In the genomic region with DNA sequence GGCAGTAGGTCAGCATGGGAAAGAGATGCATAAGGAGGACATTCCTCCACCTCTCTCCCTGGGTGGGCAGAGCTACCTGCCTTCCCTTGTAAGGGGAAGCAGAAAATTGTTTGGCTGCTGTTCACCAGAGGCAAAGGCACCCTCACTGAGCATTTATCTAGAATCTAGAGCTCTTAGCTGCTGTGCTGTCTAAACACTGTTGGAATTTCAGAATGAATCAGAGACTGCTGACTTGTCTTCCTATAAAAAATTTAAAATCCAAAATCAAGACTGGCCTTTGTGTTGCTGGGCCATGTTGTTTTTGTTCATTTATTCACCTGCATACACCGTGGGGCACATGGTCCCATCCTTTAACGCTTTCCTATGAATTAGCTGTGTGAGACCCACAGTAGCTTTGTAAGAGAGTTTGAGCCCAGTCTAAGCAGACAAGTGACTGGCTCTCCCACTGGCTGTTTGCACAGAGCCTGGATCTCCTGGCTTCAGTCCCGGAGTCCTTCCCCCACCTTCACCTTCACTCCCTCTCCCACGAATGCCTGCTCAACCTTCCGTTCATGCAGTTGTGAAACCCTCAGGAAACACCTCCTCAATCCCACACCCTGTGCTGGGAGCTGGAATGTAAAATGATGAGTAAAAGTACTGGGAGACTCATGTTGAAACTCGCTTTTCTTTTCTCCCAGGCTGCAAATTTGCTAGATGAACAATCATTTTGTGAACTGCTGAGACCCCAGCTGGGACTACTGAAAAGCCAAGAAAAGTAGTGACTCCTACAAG, we compare ENCODE assay signal across 16 cellular contexts.
DNase-seq lines count a peak whose midpoint lies in the region; ATAC-seq, FAIRE-seq and TF ChIP-seq lines count a peak whose summit lies in the region.
"Had no signal": no experiment of that assay in that cellular context is flagged by ENCODE, and none has a peak within 500 bp of the region (broad histone marks: within the 10 kb centered on the region; RNA-seq: fewer than 3 reads in every experiment).

No MANE protein-coding gene starts in this region.

- TF ChIP-seq CTCF in lung (IDR thresholded peaks at IDR 0.05; ENCODE audit: control extremely low read depth, extremely low read depth) (no peak), glutamatergic neuron (IDR thresholded peaks at IDR 0.05; ENCODE audit: partially characterized antibody, unreplicated experiment) (no peak)

- 0 out of 2 replicates have a peak overlapping the region, but pooled peaks have one; percentile 0 for H3K4me3 ChIP-seq in ACC112 (ENCODE audit: low read depth, low read length)
- H3K4me3 ChIP-seq in lung = no peak overlapping the region
- H3K4me3 ChIP-seq: BLaER1, tibial nerve had no signal

- H3K9me3 Mint-ChIP-seq in glutamatergic neuron (ENCODE audit: unreplicated experiment) = no peaks in the 10 kb centered on the region

- no peak for FAIRE-seq in HTR-8/SVneo (lab: Jason Lieb, UNC)
- FAIRE-seq: GM19239 had no signal

- H3K36me3 ChIP-seq in ACC112 (ENCODE audit: insufficient read depth, low read length) (no peaks in the 10 kb centered on the region), lung (ENCODE audit: control insufficient read depth in 2 of 2, insufficient read depth in 2 of 2, low read length in 2 of 2) (no peaks in the 10 kb centered on the region)
- H3K36me3 ChIP-seq: BLaER1, neutrophil, tibial nerve, WERI-Rb-1 had no signal

- DNase-seq in HTR-8/SVneo (ENCODE audit: insufficient read length, low spot score) (peak; percentile 61), caudate nucleus (lab: John Stamatoyannopoulos, UW) (peak in 39 of 61 donors; percentile 22 to 90 (median 56)), lung (ENCODE audit: low spot score) (no peak), LoVo (ENCODE audit: low spot score) (no peak), glutamatergic neuron (no peak), T-helper 1 cell (no peak)
- DNase-seq: effector CD8-positive, alpha-beta T cell; NCI-H1694; RPMI8226; WERI-Rb-1 had no signal

- WGBS in lung, 2 donors = 36 to 47% methylated on average over 6 of the region's 6 CpGs

- H3K36me3 Mint-ChIP-seq in glutamatergic neuron (ENCODE audit: unreplicated experiment) = peaks cover 4% of the 10 kb centered on the region

- no peak overlapping the region for H2AFZ ChIP-seq in ACC112 (ENCODE audit: low read length, unreplicated experiment)

- H3K27ac Mint-ChIP-seq in glutamatergic neuron (ENCODE audit: unreplicated experiment) = no peak overlapping the region

- no peaks in the 10 kb centered on the region for H3K27me3 Mint-ChIP-seq in glutamatergic neuron (ENCODE audit: unreplicated experiment)

- H3K4me1 ChIP-seq in ACC112 (ENCODE audit: control insufficient read depth, insufficient read depth, low read length, unreplicated experiment) (peaks cover 10% of the 10 kb centered on the region), lung (ENCODE audit: control insufficient read depth in 2 of 2, insufficient read depth in 2 of 2, low read length in 2 of 2) (peaks cover 0 to 2% of the 10 kb centered on the region in 2 donors)
- H3K4me1 ChIP-seq: BLaER1 had no signal

- no peaks in the 10 kb centered on the region for H3K9me3 ChIP-seq in lung (ENCODE audit: control insufficient read depth in 2 of 2, insufficient read depth in 1 of 2, low read length in 1 of 2)
- H3K9me3 ChIP-seq: BLaER1, neutrophil had no signal

- ATAC-seq in lung (ENCODE audit: insufficient read depth, low FRiP score) = peak; percentile 75
- ATAC-seq in GM18519 (IDR thresholded peaks at IDR 0.05; ENCODE audit: low FRiP score, unreplicated experiment) = no peak

- peaks cover 17% of the 10 kb centered on the region; the same call in 1 of the 2 replicates for H3K27me3 ChIP-seq in ACC112 (ENCODE audit: insufficient read depth, low read length)
- H3K27me3 ChIP-seq in lung (ENCODE audit: control insufficient read depth, insufficient read depth) = no peaks in the 10 kb centered on the region
- H3K27me3 ChIP-seq: BLaER1, tibial nerve had no signal

- H3K4me3 Mint-ChIP-seq in glutamatergic neuron (ENCODE audit: unreplicated experiment) = no peak overlapping the region

- peak overlapping the region; percentile 7; the same call in 1 of the 2 replicates for H3K27ac ChIP-seq in ACC112 (ENCODE audit: low read depth, low read length)
- peak overlapping the region; percentile 18 for H3K27ac ChIP-seq in caudate nucleus (ENCODE audit: low read depth, low read length)
- H3K27ac ChIP-seq in lung (ENCODE audit: low read depth in 1 of 2, low read length in 1 of 2) = no peak overlapping the region
- H3K27ac ChIP-seq: BLaER1, neutrophil, tibial nerve, WERI-Rb-1 had no signal

- H3K4me1 Mint-ChIP-seq in glutamatergic neuron (ENCODE audit: low read depth, unreplicated experiment) = peaks cover 3% of the 10 kb centered on the region

- no peaks in the 10 kb centered on the region for H3K79me2 ChIP-seq in ACC112 (ENCODE audit: control insufficient read depth, insufficient read depth, low read length, unreplicated experiment)

Comparison
In these comparisons a context has a peak if more than half of its experiments do, and no peak if none do; other contexts are left out.
1. H3K27ac ChIP-seq: peak in ACC112 (single experiment) and caudate nucleus (single experiment); none in lung (0 of 2).
2. DNase-seq: peak in HTR-8/SVneo (single experiment) and caudate nucleus (39 of 61); none in lung (single experiment), LoVo (single experiment), glutamatergic neuron (single experiment) and T-helper 1 cell (0 of 5).